Comparison of ENCODE assay signal across 14 cellular contexts in the genomic region with DNA sequence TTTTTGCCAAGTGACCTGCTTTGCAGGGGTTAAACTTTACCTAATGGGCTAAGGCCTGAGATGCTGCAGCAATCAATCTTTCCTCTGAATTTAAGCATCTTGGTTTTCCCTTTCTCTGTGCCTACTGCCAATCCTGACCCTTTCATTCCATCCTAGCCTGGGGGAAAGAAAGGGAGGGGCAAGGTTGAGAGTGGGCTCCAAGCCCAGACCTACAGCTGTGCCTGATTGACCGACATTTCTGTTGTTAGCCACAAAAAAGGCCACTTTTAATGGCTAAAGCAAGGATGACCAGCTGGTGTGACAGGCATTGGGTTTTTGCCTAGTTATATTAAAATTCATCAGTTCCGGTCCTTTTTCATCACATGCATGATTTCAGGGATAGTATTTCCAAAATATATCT.
DNase-seq lines count a peak whose midpoint lies in the region; ATAC-seq lines count a peak whose summit lies in the region.
"Had no signal": no experiment of that assay in that cellular context is flagged by ENCODE, and none has a peak within 500 bp of the region (broad histone marks: within the 10 kb centered on the region; RNA-seq: fewer than 3 reads in every experiment).

No MANE protein-coding gene starts in this region.

- no peak for ATAC-seq in GM18861 (IDR thresholded peaks at IDR 0.05; ENCODE audit: unreplicated experiment)
- ATAC-seq: GM12878, GM23338 had no signal

- DNase-seq in NCI-H748 (lab: John Stamatoyannopoulos, UW; ENCODE audit: unreplicated experiment) (peak; percentile 14), NCI-H748 treated with DMSO at 0.1 percent for 48 hours (lab: John Stamatoyannopoulos, UW) (no peak), RPMI7951 (ENCODE audit: low read depth) (peak; percentile 64), cerebellar nuclear complex (lab: John Stamatoyannopoulos, UW) (peak; percentile 46 to 77), HK-2 (ENCODE audit: unreplicated experiment) (no peak)
- DNase-seq in activated CD8-positive, alpha-beta memory T cell treated with anti-CD3 and anti-CD28 coated beads, Interleukin-2, amount 50 U/mL, for 4 hours, result no peak
- DNase-seq: 8988T; AML-193; Caco-2; CD8-positive, alpha-beta memory T cell; H7 had no signal

Comparison
In these comparisons a context has a peak if more than half of its experiments do, and no peak if none do; other contexts are left out.
1. DNase-seq: peak in NCI-H748 (single experiment), RPMI7951 (single experiment) and cerebellar nuclear complex (2 of 2); none in NCI-H748 treated with DMSO at 0.1 percent for 48 hours (single experiment), HK-2 (single experiment) and activated CD8-positive, alpha-beta memory T cell treated with anti-CD3 and anti-CD28 coated beads, Interleukin-2, amount 50 U/mL, for 4 hours (single experiment).